8 cellular contexts compared by ENCODE assay signal in genomic region chr5:81787843-81788242, GRCh38. TPM values are rescaled to one million over a fixed set of nuclear protein-coding genes. Genes with fewer than 3 reads are reported as not detected.
DNase-seq lines count a peak whose midpoint lies in the region; ATAC-seq, FAIRE-seq and TF ChIP-seq lines count a peak whose summit lies in the region.

No MANE protein-coding gene starts in this region.

- peak; percentile 40 for DNase-seq in GM03348 (ENCODE audit: low spot score)
- DNase-seq in PC-9, result peak; percentile 43 to 83
- peak; percentile 73 to 88 for DNase-seq in foreskin fibroblast
- peak; percentile 26 for DNase-seq in pulmonary artery endothelial cell (ENCODE audit: low read depth, low spot score)
- no peak for DNase-seq in GM19239 (ENCODE audit: insufficient read length, low spot score)
- no peak for DNase-seq in activated gamma-delta T cell treated with Interleukin-2 at 50 U/mL for 16 hours
- no peak for DNase-seq in OCI-M2 (lab: John Stamatoyannopoulos, UW; ENCODE audit: unreplicated experiment)

- no peaks in the 10 kb centered on the region for H3K79me2 ChIP-seq in PC-9 (ENCODE audit: low read depth)

- intact Hi-C loops in PC-9 (cut with micrococcal nuclease; ENCODE audit: unreplicated experiment), result loop anchor here (1.0 to 2.0 kb wide), 3 partner anchors 37 to 379 kb away; partner anchors contain the start of gene SSBP2

- no peaks in the 10 kb centered on the region for H3K27me3 ChIP-seq in PC-9 (ENCODE audit: insufficient read depth, low read depth)

- H3K9me3 ChIP-seq in PC-9 (ENCODE audit: insufficient read depth, low read depth), result no peaks in the 10 kb centered on the region

- H3K9me2 ChIP-seq in PC-9 (ENCODE audit: insufficient read depth), result no peaks in the 10 kb centered on the region

- TF ChIP-seq CTCF in PC-9 (conservative IDR thresholded peaks at IDR 0.05) (no peak), foreskin fibroblast (IDR thresholded peaks at IDR 0.05; ENCODE audit: low read depth, low read length) (no peak)

- H3F3A ChIP-seq in PC-9 (ENCODE audit: insufficient read depth, low read depth), result no peaks in the 10 kb centered on the region

- FAIRE-seq in GM19239 (lab: Jason Lieb, UNC), result no peak

- BruUV-seq in PC-9 (replicated peaks; lab: Mats Ljungman, UMichigan), result no TSS peak

- peaks cover 24% of the 10 kb centered on the region for H3K4me1 ChIP-seq in PC-9 (replicated peaks; ENCODE audit: insufficient read depth)

- POLR2A ChIA-PET in PC-9 (lab: Charles Lee; ENCODE audit: unreplicated experiment), result no interaction called here

- CTCF ChIA-PET in PC-9 (lab: Charles Lee), result interaction anchor here (0.6 kb wide), 1 partner anchor 22 kb away, joined by 3 read pairs; no protein-coding TSS in a partner anchor

- H4K20me1 ChIP-seq in PC-9 (ENCODE audit: insufficient read depth), result no peaks in the 10 kb centered on the region

- H3K4me3 ChIP-seq in PC-9 (no peak overlapping the region), foreskin fibroblast (ENCODE audit: low read depth in 1 of 2, low read length in 2 of 2) (no peak overlapping the region)

- H3K27ac ChIP-seq in PC-9, result peak overlapping the region; percentile 81

- no peaks in the 10 kb centered on the region for H3K36me3 ChIP-seq in PC-9 (ENCODE audit: low read depth)

- peak overlapping the region; percentile 49 for H3K4me2 ChIP-seq in PC-9

- ATAC-seq in HG02981 (IDR thresholded peaks at IDR 0.05; ENCODE audit: unreplicated experiment), result no peak

- 0 out of 2 replicates have a peak overlapping the region, but pooled peaks have one; percentile 61 for H2AFZ ChIP-seq in PC-9

RNA-seq across cellular contexts. Expression of gene SSBP2, which starts 36.9 kb away (rescaled TPM):
- total RNA-seq in PC-9 (2021), result 3.5 and 6.4 TPM in 2 replicates
- 9.8 and 11.4 TPM in 2 replicates for total RNA-seq in pulmonary artery endothelial cell

Comparison
In these comparisons a context has a peak if more than half of its experiments do, and no peak if none do; other contexts are left out.
1. DNase-seq: peak in GM03348 (single experiment), PC-9 (2 of 2), foreskin fibroblast (2 of 2) and pulmonary artery endothelial cell (single experiment); none in GM19239 (single experiment), activated gamma-delta T cell treated with Interleukin-2 at 50 U/mL for 16 hours (single experiment) and OCI-M2 (single experiment).